8 cellular contexts compared by ENCODE assay signal in genomic region chr9:73107489-73108069, GRCh38. TPM values are rescaled to one million over a fixed set of nuclear protein-coding genes. Genes with fewer than 3 reads are reported as not detected.
DNase-seq lines count a peak whose midpoint lies in the region; FAIRE-seq and TF ChIP-seq lines count a peak whose summit lies in the region.
"Not testable (repeated sequence)": the region's sequence is repeated elsewhere in the genome, so short reads cannot be mapped to it uniquely, and the experiment has no call there.

No MANE protein-coding gene starts in this region.

- not testable (repeated sequence) for H3K4me3 ChIP-seq in SJSA1; fibroblast of the aortic adventitia (ENCODE audit: low read depth, low read length); suprapubic skin

- FAIRE-seq in H54 (lab: Jason Lieb, UNC): peak; percentile 100

- peak; percentile 40 for DNase-seq in GDM1 (lab: John Stamatoyannopoulos, UW)
- peak; percentile 26 for DNase-seq in H54 (ENCODE audit: insufficient read length, low spot score)
- DNase-seq in LHCN-M2 (ENCODE audit: low read depth): peak; percentile 47
- DNase-seq in SJSA1 (ENCODE audit: low read depth in 1 of 2, low spot score in 2 of 2): peak; percentile 31 to 44
- peak; percentile 23 for DNase-seq in activated T-helper 9 cell treated with anti-CD3 and anti-CD28 coated beads, Interleukin-2, amount 50 U/mL, for 16 hours (ENCODE audit: low read depth)
- DNase-seq in fibroblast of the aortic adventitia (ENCODE audit: low read depth): peak; percentile 78
- DNase-seq in neural crest cell (ENCODE audit: low read depth, low spot score): peak; percentile 16
- DNase-seq in suprapubic skin (ENCODE audit: low spot score in 2 of 2): not testable (repeated sequence)

- not testable (repeated sequence) for TF ChIP-seq POLR2A in H54 (IDR thresholded peaks at IDR 0.05; ENCODE audit: low read depth, low read length); suprapubic skin (IDR thresholded peaks at IDR 0.05)

- H3K9me3 Mint-ChIP-seq in neural crest cell: not testable (repeated sequence)

- not testable (repeated sequence) for H3K27me3 ChIP-seq in SJSA1 (replicated peaks); suprapubic skin

- TF ChIP-seq CTCF in fibroblast of the aortic adventitia (IDR thresholded peaks at IDR 0.05; ENCODE audit: insufficient read depth, low read length): peak; percentile 85
- peak; percentile 70 for TF ChIP-seq CTCF in neural crest cell (conservative IDR thresholded peaks at IDR 0.05)
- peak; percentile 60 to 75 for TF ChIP-seq CTCF in suprapubic skin (IDR thresholded peaks at IDR 0.05)

- H3K4me1 ChIP-seq in SJSA1 (replicated peaks); suprapubic skin: not testable (repeated sequence)

- not testable (repeated sequence) for H3K27ac Mint-ChIP-seq in neural crest cell (ENCODE audit: unreplicated experiment)

- not testable (repeated sequence) for H3K27me3 Mint-ChIP-seq in neural crest cell (ENCODE audit: low read depth)

- 73% methylated on average over 5 of the region's 5 CpGs for WGBS in suprapubic skin

- not testable (repeated sequence) for H3K36me3 Mint-ChIP-seq in neural crest cell (ENCODE audit: low read depth)

- TF ChIP-seq EP300 in suprapubic skin (IDR thresholded peaks at IDR 0.05): not testable (repeated sequence)

- not testable (repeated sequence) for H3K36me3 ChIP-seq in SJSA1, suprapubic skin

- not testable (repeated sequence) for H3K4me3 Mint-ChIP-seq in neural crest cell

- H3K27ac ChIP-seq in SJSA1, suprapubic skin: not testable (repeated sequence)

- H3K4me1 Mint-ChIP-seq in neural crest cell: not testable (repeated sequence)

- H3K9me3 ChIP-seq in SJSA1 (replicated peaks); suprapubic skin: not testable (repeated sequence)

RNA-seq across cellular contexts. Expression of gene ANXA1, which starts 44.1 kb away (rescaled TPM):
- 438 and 444 TPM in 2 replicates for total RNA-seq in LHCN-M2 (2014; rRNA removed)
- 279 TPM for polyA plus RNA-seq in LHCN-M2 (2012)
- total RNA-seq in SJSA1 (2014; rRNA removed; shearing (Covaris generic)): 848 and 934 TPM in 2 replicates
- total RNA-seq in fibroblast of the aortic adventitia (ENCODE audit: low replicate concordance): 923 and 1,627 TPM in 2 replicates
- total RNA-seq in neural crest cell: 6.2 and 6.6 TPM in 2 replicates
- 100 to 1,000 TPM; 358 to 550 (median 501) TPM for total RNA-seq in suprapubic skin

Comparison
In these comparisons a context has a peak if more than half of its experiments do, and no peak if none do; other contexts are left out.
1. RNA of gene ANXA1, which starts 44.1 kb away (total RNA-seq): 848 to 934 TPM in SJSA1, 923 to 1,627 TPM in fibroblast of the aortic adventitia, 358 to 550 TPM in suprapubic skin and 438 to 444 TPM in LHCN-M2; 6.2 to 6.6 TPM in neural crest cell; every median in the first group is over 10 times any median in the second.
2. Peak in every context shown above with its lines, with median percentiles within 50 percentile points of each other: CTCF ChIP-seq.